35 cellular contexts compared by ENCODE assay signal in the genomic region with DNA sequence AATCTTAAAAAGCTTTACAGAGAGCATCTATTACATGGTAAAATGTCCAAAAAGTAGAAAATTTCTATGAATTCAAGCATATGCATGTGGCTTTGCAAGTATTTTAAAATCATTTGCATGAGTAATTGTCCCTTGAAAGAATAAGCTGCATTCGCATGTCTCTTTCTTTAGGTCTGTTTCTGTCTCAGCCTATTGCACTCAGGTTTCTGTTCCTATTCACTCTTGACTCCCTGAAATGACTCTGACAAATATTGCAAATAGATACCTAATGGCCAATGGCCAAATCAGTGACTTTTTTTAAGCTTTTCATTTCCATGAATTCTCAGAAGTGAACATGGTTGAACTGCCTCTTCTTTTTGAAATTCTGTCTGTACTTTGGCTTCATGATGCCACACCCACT. TPM values are rescaled to one million over a fixed set of nuclear protein-coding genes. Genes with fewer than 3 reads are reported as not detected.
DNase-seq lines count a peak whose midpoint lies in the region; ATAC-seq, FAIRE-seq and TF ChIP-seq lines count a peak whose summit lies in the region.
"Had no signal": no experiment of that assay in that cellular context is flagged by ENCODE, and none has a peak within 500 bp of the region (broad histone marks: within the 10 kb centered on the region; RNA-seq: fewer than 3 reads in every experiment).

No MANE protein-coding gene starts in this region.

- H3K36me3 ChIP-seq in K562 (ENCODE audit: control insufficient read depth, insufficient read depth, low read length) (no peaks in the 10 kb centered on the region), transverse colon (no peaks in the 10 kb centered on the region)
- H3K36me3 ChIP-seq: adrenal gland, esophagus squamous epithelium, heart left ventricle, left ventricle myocardium inferior, neural progenitor cell, Peyer's patch, suprapubic skin had no signal

- ATAC-seq in GM21360 (IDR thresholded peaks at IDR 0.05; ENCODE audit: unreplicated experiment) (peak; percentile 81), HG02938 (IDR thresholded peaks at IDR 0.05; ENCODE audit: unreplicated experiment) (peak; percentile 80), K562 (no peak)
- ATAC-seq: activated CD8-positive, alpha-beta T cell treated with anti-CD3 and anti-CD28 coated beads, Interleukin-2, amount 10 ng/mL, durations not matched to agents 7 days and 5 days; activated T-helper 17 cell treated with anti-CD3 and anti-CD28 coated beads, Interleukin-2, amount 50 U/mL, for 72 hours; body of pancreas; foreskin keratinocyte; GM23338; heart left ventricle had no signal

- POLR2A ChIA-PET in K562 (lab: Yijun Ruan, JAX), result interaction anchor here (0.7 kb wide), 1 partner anchor 35 kb away, joined by 3 read pairs; no protein-coding TSS in a partner anchor

- H3K9ac ChIP-seq in K562 (ENCODE audit: insufficient read depth in 1 of 2, low read depth in 2 of 2, low read length in 2 of 2), result no peak overlapping the region
- H3K9ac ChIP-seq: neural progenitor cell, parathyroid adenoma had no signal

- H3K4me2 ChIP-seq in K562 (ENCODE audit: insufficient read depth, low read length), result no peak overlapping the region
- H3K4me2 ChIP-seq: GM23338, neural progenitor cell had no signal

- H3K4me1 ChIP-seq in K562 (replicated peaks in 1 of 2; ENCODE audit: control insufficient read depth in 2 of 2, insufficient read depth in 2 of 2, low read length in 2 of 2) (peaks cover 0 to 42% of the 10 kb centered on the region in 2 experiments; a peak in 3 of 5 replicates), transverse colon (no peaks in the 10 kb centered on the region)
- H3K4me1 ChIP-seq: body of pancreas, esophagus squamous epithelium, foreskin keratinocyte, heart left ventricle, left ventricle myocardium inferior, neural progenitor cell, parathyroid adenoma, Peyer's patch, suprapubic skin had no signal

- CTCF ChIA-PET in K562 (lab: Yijun Ruan, JAX; ENCODE audit: low intra/inter-chr PET ratio), result no interaction called here

- TF ChIP-seq EP300 in K562 (IDR thresholded peaks at IDR 0.05; ENCODE audit: low read length) (no peak), transverse colon (IDR thresholded peaks at IDR 0.05; ENCODE audit: low read depth) (no peak)

- no peak overlapping the region for H3K27ac ChIP-seq in K562 (ENCODE audit: extremely low read depth, low read depth, low read length)
- H3K27ac ChIP-seq in transverse colon, result no peak overlapping the region
- H3K27ac ChIP-seq: adrenal gland, body of pancreas, esophagus squamous epithelium, foreskin keratinocyte, heart left ventricle, left ventricle myocardium inferior, neural progenitor cell, parathyroid adenoma, Peyer's patch, suprapubic skin had no signal

- TF ChIP-seq POLR2A in GM12891 (IDR thresholded peaks at IDR 0.05; ENCODE audit: low read depth, low read length) (no peak), K562 (conservative IDR thresholded peaks at IDR 0.05) (no peak), transverse colon (IDR thresholded peaks at IDR 0.05) (no peak)

- no peak overlapping the region for H3K4me3 ChIP-seq in K562
- H3K4me3 ChIP-seq in transverse colon, result no peak overlapping the region
- H3K4me3 ChIP-seq: adrenal gland, body of pancreas, esophagus squamous epithelium, GM23338, heart left ventricle, left ventricle myocardium inferior, neural progenitor cell, Peyer's patch, suprapubic skin had no signal

- intact Hi-C loops in K562 (cut with micrococcal nuclease), result no loop called here
- intact Hi-C loops in transverse colon (cut with DNase I; ENCODE audit: low total_unique reads), result no loop called here

- no TSS peak for BruUV-seq in K562 (replicated peaks; lab: Mats Ljungman, UMichigan)

- H3K27me3 ChIP-seq in K562 (ENCODE audit: control insufficient read depth in 2 of 2, insufficient read depth in 2 of 2, low read length in 2 of 2) (no peaks in the 10 kb centered on the region), transverse colon (no peaks in the 10 kb centered on the region)
- H3K27me3 ChIP-seq: adrenal gland, body of pancreas, esophagus squamous epithelium, foreskin keratinocyte, Peyer's patch, suprapubic skin had no signal

- H3K79me2 ChIP-seq in K562 (ENCODE audit: control insufficient read depth, insufficient read depth, low read length), result no peaks in the 10 kb centered on the region
- H3K79me2 ChIP-seq: parathyroid adenoma had no signal

- DNase-seq in GM12891 (ENCODE audit: insufficient read length, low spot score) (no peak), K562 (ENCODE audit: extremely low read depth in 1 of 4, low spot score in 3 of 4) (no peak), NCI-H1694 (lab: John Stamatoyannopoulos, UW) (no peak), transverse colon (no peak), MV-4-11 (lab: John Stamatoyannopoulos, UW) (no peak)
- DNase-seq in activated CD4-positive, CD25-positive, alpha-beta regulatory T cell (lab: John Stamatoyannopoulos, UW), result no peak
- DNase-seq: activated CD8-positive, alpha-beta T cell treated with anti-CD3 and anti-CD28 coated beads, Interleukin-2, amount 10 ng/mL, durations not matched to agents 7 days and 5 days; activated naive CD4-positive, alpha-beta T cell treated with anti-CD3 and anti-CD28 coated beads, Interleukin-2, amount 10 ng/mL, durations not matched to agents 7 days and 5 days; adrenal gland; body of pancreas; CD4-positive, alpha-beta T cell; dermis blood vessel endothelial cell; DMS 273 treated with DMSO at 0.1 percent for 48 hours; esophagus squamous epithelium; foreskin keratinocyte; heart left ventricle; left ventricle myocardium inferior; NCI-H146; NCI-H446; NCI-H748 treated with DMSO at 0.1 percent for 48 hours; Peyer's patch; retina; SHP77; stimulated activated naive CD4-positive, alpha-beta T cell treated with Interleukin-2 at 50 U/mL for 16 hours had no signal

- no peak for TF ChIP-seq RAD21 in K562 (CRISPR knock-in tag; conservative IDR thresholded peaks at IDR 0.05 in 1 of 2, IDR thresholded peaks at IDR 0.05 in 1 of 2)

- H3K9me3 ChIP-seq in K562 (replicated peaks; ENCODE audit: control insufficient read depth, insufficient read depth, low read depth, low read length) (no peaks in the 10 kb centered on the region), transverse colon (no peaks in the 10 kb centered on the region)
- H3K9me3 ChIP-seq: adrenal gland, body of pancreas, esophagus squamous epithelium, heart left ventricle, left ventricle myocardium inferior, Peyer's patch, suprapubic skin had no signal

- WGBS in K562 (ENCODE audit: insufficient coverage, low coverage, missing lambda C conversion rate), result 45% methylated on average over 1 of the region's 1 CpG
- WGBS in transverse colon (ENCODE audit: low coverage in 1 of 2), 2 donors, result 81 to 100% methylated on average over 1 of the region's 1 CpG

- no peaks in the 10 kb centered on the region for H4K20me1 ChIP-seq in K562 (replicated peaks; ENCODE audit: control insufficient read depth, insufficient read depth, low read length)

- H2AFZ ChIP-seq in K562 (ENCODE audit: low read depth, low read length), result peak overlapping the region; percentile 58; the same call in 1 of the 2 replicates
- H2AFZ ChIP-seq: GM23338, neural progenitor cell, parathyroid adenoma had no signal

- FAIRE-seq in GM12891 (lab: Jason Lieb, UNC), result no peak
- FAIRE-seq in K562 (lab: Jason Lieb, UNC), result no peak
- FAIRE-seq: A204.1, endometrium, keratinocyte had no signal

- no peaks in the 10 kb centered on the region for H3K9me1 ChIP-seq in K562 (ENCODE audit: control insufficient read depth, insufficient read depth, low read length)

- in situ Hi-C loops in K562 (cut with MboI), result no loop called here
- in situ Hi-C loops in transverse colon (cut with MboI; ENCODE audit: low pct_ligation_motif_present in 1 of 4, low pct_unique_long_range_greater_than_20kb in 1 of 4, low sequenced_read_pairs in 3 of 4), result no loop called here

- TF ChIP-seq CTCF in K562 (IDR thresholded peaks at IDR 0.05 in 2 of 3, conservative IDR thresholded peaks at IDR 0.05 in 1 of 3; ENCODE audit: insufficient read depth in 2 of 3, low read depth in 1 of 3, low read length in 3 of 3) (no peak), transverse colon (IDR thresholded peaks at IDR 0.05) (no peak)

RNA-seq across cellular contexts. Expression of a gene that starts 6.4 kb away (rescaled TPM):
- 1.4 TPM for polyA plus RNA-seq in GM12891 (2012; ENCODE audit: low read depth, missing spikeins)
- 6.5 and 14.2 TPM in 2 replicates for total RNA-seq in K562 (2011; cell fraction: chromatin; rRNA removed; ENCODE audit: low replicate concordance)
- 4.5 and 4.7 TPM in 2 replicates for total RNA-seq in K562 (2011; cell fraction: nucleolus; rRNA removed)
- total RNA-seq in K562 (2011; cell fraction: nucleoplasm; rRNA removed), result 3.4 and 4.7 TPM in 2 replicates
- total RNA-seq in K562 (2014; rRNA removed) (7.1 and 7.5 TPM in 2 replicates), K562 (2014; rRNA removed; fragmentation: Illumina TruSeq; extraction: Trizol) (7.3 and 9.2 TPM in 2 replicates), K562 (2015; rRNA removed; fragmentation: Illumina TruSeq; extraction: Trizol) (6.9 and 8.3 TPM in 2 replicates), K562 (2021) (8.1 and 9.6 TPM in 2 replicates), transverse colon (10 to 100 TPM; 14.7 to 60.2 (median 17.0) TPM)
- polyA plus RNA-seq in K562 (2011; rRNA removed) (17.9 and 22.7 TPM in 2 replicates), K562 (2014; fragmentation: Illumina TruSeq; extraction: Trizol) (9.3 and 13.2 TPM in 2 replicates), K562 (2014; fragmentation: Nextera tagmentation; extraction: Ambion mirVana) (10 to 100 TPM in 1 of 2 experiments, 1 to 10 TPM in 1; 8.0 to 11.8 TPM), K562 (2014; rRNA removed) (10.6 and 12.4 TPM in 2 replicates)
- 11.9 and 16.8 TPM in 2 replicates for polyA plus RNA-seq in K562 (2011; cell fraction: cytosol; rRNA removed)
- polyA plus RNA-seq in K562 (2011; cell fraction: nucleus; rRNA removed), result 14.7 and 18.8 TPM in 2 replicates
- polyA plus RNA-seq in K562 (2012), result 7.5 and 7.7 TPM in 2 replicates
- polyA minus RNA-seq in K562 (2011; rRNA and poly(A)+ RNA removed), result 14.0 and 14.1 TPM in 2 replicates
- polyA minus RNA-seq in K562 (2011; cell fraction: cytosol; rRNA and poly(A)+ RNA removed), result 4.3 and 8.5 TPM in 2 replicates
- 5.1 and 13.0 TPM in 2 replicates for polyA minus RNA-seq in K562 (2011; cell fraction: nucleus; rRNA and poly(A)+ RNA removed)

RNA-seq across cellular contexts. Expression of a gene that starts 25.3 kb away (rescaled TPM):
- 0.03 TPM for polyA plus RNA-seq in GM12891 (2012; ENCODE audit: low read depth, missing spikeins)
- total RNA-seq in K562 (2011; cell fraction: chromatin; rRNA removed; ENCODE audit: low replicate concordance), result 0.28 and 0.67 TPM in 2 replicates
- 0.13 and 0.33 TPM in 2 replicates for total RNA-seq in K562 (2011; cell fraction: nucleolus; rRNA removed)
- 0.23 and 0.51 TPM in 2 replicates for total RNA-seq in K562 (2011; cell fraction: nucleoplasm; rRNA removed)
- total RNA-seq in K562 (2014; rRNA removed) (0.23 and 0.24 TPM in 2 replicates), K562 (2014; rRNA removed; fragmentation: Illumina TruSeq; extraction: Trizol) (0.29 TPM in 2 replicates), K562 (2015; rRNA removed; fragmentation: Illumina TruSeq; extraction: Trizol) (0.26 and 0.33 TPM in 2 replicates), K562 (2021) (0.18 and 0.22 TPM in 2 replicates), transverse colon (1 to 10 TPM in 3 of 4 donors, under 1 TPM in 1; 0.20 to 4.9 (median 1.7) TPM)
- polyA plus RNA-seq in K562 (2011; rRNA removed) (0.15 and 0.17 TPM in 2 replicates), K562 (2014; fragmentation: Illumina TruSeq; extraction: Trizol) (0.04 and 0.19 TPM in 2 replicates), K562 (2014; fragmentation: Nextera tagmentation; extraction: Ambion mirVana) (under 1 TPM; 0.06 to 0.08 TPM), K562 (2014; rRNA removed) (0.27 and 0.34 TPM in 2 replicates)
- polyA plus RNA-seq in K562 (2011; cell fraction: cytosol; rRNA removed), result 0.03 and 0.07 TPM in 2 replicates
- polyA plus RNA-seq in K562 (2011; cell fraction: nucleus; rRNA removed), result 0.14 and 0.16 TPM in 2 replicates
- polyA plus RNA-seq in K562 (2012), result 0.14 and 0.32 TPM in 2 replicates
- 0.46 and 1.0 TPM in 2 replicates for polyA minus RNA-seq in K562 (2011; rRNA and poly(A)+ RNA removed)
- polyA minus RNA-seq in K562 (2011; cell fraction: cytosol; rRNA and poly(A)+ RNA removed), result 0.36 TPM in 1 of 2 replicates, not detected in the other
- 0.40 and 0.56 TPM in 2 replicates for polyA minus RNA-seq in K562 (2011; cell fraction: nucleus; rRNA and poly(A)+ RNA removed)
- total RNA-seq: myocyte had no signal
